In the genomic region with DNA sequence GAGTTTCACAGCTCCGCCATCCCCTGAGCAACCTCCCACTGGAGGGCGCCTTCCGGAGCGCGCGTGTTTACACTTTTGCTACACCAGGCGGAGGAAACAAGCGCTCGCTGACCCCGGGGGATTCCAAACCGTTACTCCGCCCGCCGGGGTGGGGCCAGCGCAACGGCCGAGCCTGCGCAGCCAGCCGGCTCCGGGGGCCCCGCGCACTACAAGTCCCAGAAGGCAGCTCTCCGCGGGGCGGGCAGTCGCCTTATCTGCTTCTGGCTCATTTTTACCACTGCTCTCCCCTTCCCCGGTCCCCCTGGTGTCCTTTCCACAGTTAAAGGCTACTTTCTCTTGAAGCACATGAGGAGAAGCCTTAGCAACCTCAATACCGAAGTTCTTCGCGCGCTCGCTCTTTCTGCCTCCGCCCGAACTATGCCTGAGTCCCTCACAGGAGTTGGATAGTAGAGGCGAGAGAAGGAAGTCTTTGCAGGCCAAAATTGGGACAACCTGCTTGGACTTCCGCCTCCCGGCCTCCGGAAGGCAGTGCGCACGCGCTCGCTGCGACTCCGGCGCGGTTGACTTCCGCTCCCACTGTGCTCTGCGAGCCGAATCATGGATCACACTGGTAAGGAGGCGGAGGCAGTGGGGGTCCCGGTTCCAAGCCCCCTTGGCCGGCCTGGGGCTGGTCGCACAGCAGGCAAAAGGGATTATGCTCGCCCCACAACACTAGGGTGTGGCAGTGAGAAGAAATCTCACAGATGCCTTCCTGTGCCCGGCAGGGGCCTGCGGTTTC, we compare ENCODE assay signal across 8 cellular contexts. TPM values are rescaled to one million over a fixed set of nuclear protein-coding genes. Genes with fewer than 3 reads are reported as not detected.
DNase-seq lines count a peak whose midpoint lies in the region; ATAC-seq, FAIRE-seq and TF ChIP-seq lines count a peak whose summit lies in the region.

A gene with protein sequence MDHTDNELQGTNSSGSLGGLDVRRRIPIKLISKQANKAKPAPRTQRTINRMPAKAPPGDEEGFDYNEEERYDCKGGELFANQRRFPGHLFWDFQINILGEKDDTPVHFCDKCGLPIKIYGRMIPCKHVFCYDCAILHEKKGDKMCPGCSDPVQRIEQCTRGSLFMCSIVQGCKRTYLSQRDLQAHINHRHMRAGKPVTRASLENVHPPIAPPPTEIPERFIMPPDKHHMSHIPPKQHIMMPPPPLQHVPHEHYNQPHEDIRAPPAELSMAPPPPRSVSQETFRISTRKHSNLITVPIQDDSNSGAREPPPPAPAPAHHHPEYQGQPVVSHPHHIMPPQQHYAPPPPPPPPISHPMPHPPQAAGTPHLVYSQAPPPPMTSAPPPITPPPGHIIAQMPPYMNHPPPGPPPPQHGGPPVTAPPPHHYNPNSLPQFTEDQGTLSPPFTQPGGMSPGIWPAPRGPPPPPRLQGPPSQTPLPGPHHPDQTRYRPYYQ (plus strand): TSS at position 576 of the 778 bp plus-strand sequence. CDS start 22 bp downstream, at position 598.

- H3K36me3 ChIP-seq in bronchial epithelial cell (ENCODE audit: control insufficient read depth, insufficient read depth, low read length) (peaks cover under 1% of the 10 kb centered on the region), smooth muscle cell (ENCODE audit: low read depth) (no peaks in the 10 kb centered on the region)

- 2% methylated on average over 56 of the region's 56 CpGs for WGBS in smooth muscle cell (ENCODE audit: low lambda C conversion rate)

- no peak for FAIRE-seq in bronchial epithelial cell (lab: Jason Lieb, UNC)

- DNase-seq in AG08396 (ENCODE audit: low spot score), result peak; percentile 93
- peak; percentile 98 for DNase-seq in NCI-H2227 (lab: John Stamatoyannopoulos, UW; ENCODE audit: unreplicated experiment)
- peak; percentile 87 for DNase-seq in bronchial epithelial cell (ENCODE audit: low read depth)
- DNase-seq in iPS-NIHi7 (ENCODE audit: extremely low spot score), result peak; percentile 91
- DNase-seq in smooth muscle cell (lab: John Stamatoyannopoulos, UW; ENCODE audit: unreplicated experiment), result peak; percentile 93

- H3K27ac ChIP-seq in smooth muscle cell (ENCODE audit: low read depth), result peak within 1 kb of the TSS; percentile 69

- H3K4me2 ChIP-seq in smooth muscle cell, result peak within 1 kb of the TSS; percentile 100

- H3K27me3 ChIP-seq in bronchial epithelial cell (ENCODE audit: control insufficient read depth, insufficient read depth, low read length), result no peaks in the 10 kb centered on the region
- peaks cover 15% of the 10 kb centered on the region for H3K27me3 ChIP-seq in smooth muscle cell (ENCODE audit: low read depth)

- peaks cover 47% of the 10 kb centered on the region for H3K79me2 ChIP-seq in smooth muscle cell (ENCODE audit: low read depth)

- H4K20me1 ChIP-seq in smooth muscle cell (ENCODE audit: low read depth), result peaks cover 42% of the 10 kb centered on the region

- peak within 1 kb of the TSS; percentile 80 for H3K9ac ChIP-seq in smooth muscle cell (ENCODE audit: low read depth)

- no peaks in the 10 kb centered on the region for H3K9me3 ChIP-seq in smooth muscle cell (replicated peaks; ENCODE audit: low read depth)

- ATAC-seq in GM18907 (IDR thresholded peaks at IDR 0.05; ENCODE audit: unreplicated experiment) (peak; percentile 91), HG03159 (IDR thresholded peaks at IDR 0.05; ENCODE audit: unreplicated experiment) (peak; percentile 89)

- H3F3A ChIP-seq in smooth muscle cell (ENCODE audit: low read depth), result peaks cover 4% of the 10 kb centered on the region

- peaks cover 21% of the 10 kb centered on the region for H3K4me1 ChIP-seq in smooth muscle cell (ENCODE audit: low read depth)

- TF ChIP-seq CTCF in WI38 (IDR thresholded peaks at IDR 0.05; ENCODE audit: low read depth, low read length) (peak; percentile 64), bronchial epithelial cell (IDR thresholded peaks at IDR 0.05; ENCODE audit: insufficient read depth, low read length, severe bottlenecking) (peak; percentile 78), smooth muscle cell (IDR thresholded peaks at IDR 0.05; ENCODE audit: borderline replicate concordance, insufficient read depth, poor library complexity, severe bottlenecking) (peak; percentile 53)

- peak within 1 kb of the TSS; percentile 94 for H2AFZ ChIP-seq in smooth muscle cell (ENCODE audit: low read depth)

- H3K4me3 ChIP-seq in WI38 (ENCODE audit: low read depth, low read length) (peak within 1 kb of the TSS; percentile 93), bronchial epithelial cell (ENCODE audit: low read depth, low read length) (peak within 1 kb of the TSS; percentile 76), smooth muscle cell (peak within 1 kb of the TSS; percentile 84)

RNA-seq across cellular contexts. Expression of the gene that starts here (rescaled TPM):
- total RNA-seq in bronchial epithelial cell (9.0 and 12.3 TPM in 2 replicates), smooth muscle cell (17.8 and 31.4 TPM in 2 replicates)
- polyA plus RNA-seq in smooth muscle cell, result 20.4 and 22.9 TPM in 2 replicates

Comparison
In these comparisons a context has a peak if more than half of its experiments do, and no peak if none do; other contexts are left out.
1. Peak in every context shown above with its lines: DNase-seq, ATAC-seq, H3K4me3 ChIP-seq and H3K27ac ChIP-seq.